6 cellular contexts compared by ENCODE assay signal in genomic region chr1:16758060-16758459, GRCh38. TPM values are rescaled to one million over a fixed set of nuclear protein-coding genes. Genes with fewer than 3 reads are reported as not detected.
"Had no signal": no experiment of that assay in that cellular context is flagged by ENCODE, and none has a peak within 500 bp of the region (broad histone marks: within the 10 kb centered on the region; RNA-seq: fewer than 3 reads in every experiment).

No MANE protein-coding gene starts in this region.

RNA-seq across cellular contexts. Expression of gene RNU1-4, which starts 17.7 kb away (rescaled TPM):
- total RNA-seq: fibroblast of villous mesenchyme had no signal
- polyA plus RNA-seq: esophagus, fibroblast of lung, foreskin keratinocyte, heart left ventricle, hepatocyte had no signal
